22 cellular contexts compared by ENCODE assay signal in the genomic region with DNA sequence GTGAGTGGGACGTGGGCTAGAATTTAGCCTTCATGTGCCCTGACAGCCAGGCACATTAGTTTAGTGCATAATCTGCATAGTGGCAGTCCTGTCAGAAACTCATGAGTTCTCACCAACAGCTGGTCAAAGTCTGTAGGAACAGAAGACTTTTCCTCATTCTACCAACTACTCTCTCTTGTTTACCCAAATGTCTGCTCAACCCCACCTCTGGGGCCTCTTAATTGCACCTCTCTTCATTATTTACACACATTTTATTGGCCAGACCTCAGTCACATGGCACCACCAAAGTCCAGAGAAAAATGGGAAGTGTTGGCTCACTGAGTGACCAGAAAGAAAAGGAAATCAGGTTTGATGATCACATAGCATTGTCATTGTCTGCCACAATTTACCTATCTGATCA.
"Had no signal": no experiment of that assay in that cellular context is flagged by ENCODE, and none has a peak within 500 bp of the region (broad histone marks: within the 10 kb centered on the region; RNA-seq: fewer than 3 reads in every experiment).

No MANE protein-coding gene starts in this region.

- H3K27ac Mint-ChIP-seq: activated CD4-positive, alpha-beta memory T cell treated with anti-CD3 and anti-CD28 coated beads for 36 hours; activated T-helper 2 cell treated with anti-CD3 and anti-CD28 coated beads, Interferon-gamma antibody, Interleukin-2, Interleukin-4, amounts not matched to agents 10 μg/mL and 5 μg/mL and 100 μg/mL, durations not matched to agents 14 hours and 24 hours and 36 hours; brain; immature natural killer cell; nephron had no signal

- H3K27ac ChIP-seq: cardiac muscle cell, gastroesophageal sphincter, lower lobe of right lung, neutrophil, right lobe of liver had no signal

- H3K4me1 ChIP-seq: ascending aorta, gastroesophageal sphincter, lower lobe of right lung, right lobe of liver had no signal

- H3K4me3 Mint-ChIP-seq: activated CD4-positive, alpha-beta memory T cell treated with anti-CD3 and anti-CD28 coated beads for 36 hours; brain; immature natural killer cell; nephron had no signal

- H3K4me1 Mint-ChIP-seq: brain, nephron had no signal

- H3K27me3 ChIP-seq: ascending aorta, cardiac muscle cell, gastroesophageal sphincter, neutrophil, right lobe of liver, transverse colon had no signal

- H3K36me3 ChIP-seq: ascending aorta, cardiac muscle cell, gastroesophageal sphincter, lower lobe of right lung, neutrophil, right lobe of liver, transverse colon had no signal

- H3K27me3 Mint-ChIP-seq: activated naive CD8-positive, alpha-beta T cell treated with anti-CD3 and anti-CD28 coated beads, Interleukin-2, amount 10 ng/mL, durations not matched to agents 7 days and 5 days had no signal

- H3K9me3 ChIP-seq: ascending aorta, lower lobe of right lung, neutrophil, right lobe of liver had no signal

- ATAC-seq: gastroesophageal sphincter, left lobe of liver, lower lobe of right lung, right lobe of liver had no signal

- H3K4me3 ChIP-seq: ascending aorta, cardiac muscle cell, gastroesophageal sphincter, lower lobe of right lung, right lobe of liver, transverse colon had no signal

- DNase-seq: activated CD4-positive, alpha-beta memory T cell treated with anti-CD3 and anti-CD28 coated beads for 36 hours; activated CD4-positive, alpha-beta T cell treated with anti-CD3 and anti-CD28 coated beads for 48 hours; activated CD4-positive, CD25-positive, alpha-beta regulatory T cell; activated naive CD8-positive, alpha-beta T cell treated with anti-CD3 and anti-CD28 coated beads, Interleukin-2, amount 10 ng/mL, durations not matched to agents 7 days and 5 days; activated T-cell treated with anti-CD3 and anti-CD28 coated beads, Interleukin-2, amount 50 U/mL, for 48 hours; cortex of kidney; hippocampal formation; immature natural killer cell; lower lobe of right lung; mesenchymal stem cell; right lobe of liver; stimulated activated CD4-positive, alpha-beta T cell treated with anti-CD3 and anti-CD28 coated beads, Interleukin-2, amount 100 ng/mL, for 48 hours; stimulated activated naive CD4-positive, alpha-beta T cell treated with Interleukin-2 at 50 U/mL for 16 hours; transverse colon had no signal

- H3K36me3 Mint-ChIP-seq: activated CD4-positive, alpha-beta memory T cell treated with anti-CD3 and anti-CD28 coated beads for 36 hours had no signal
